8 cellular contexts compared by ENCODE assay signal in the genomic region with DNA sequence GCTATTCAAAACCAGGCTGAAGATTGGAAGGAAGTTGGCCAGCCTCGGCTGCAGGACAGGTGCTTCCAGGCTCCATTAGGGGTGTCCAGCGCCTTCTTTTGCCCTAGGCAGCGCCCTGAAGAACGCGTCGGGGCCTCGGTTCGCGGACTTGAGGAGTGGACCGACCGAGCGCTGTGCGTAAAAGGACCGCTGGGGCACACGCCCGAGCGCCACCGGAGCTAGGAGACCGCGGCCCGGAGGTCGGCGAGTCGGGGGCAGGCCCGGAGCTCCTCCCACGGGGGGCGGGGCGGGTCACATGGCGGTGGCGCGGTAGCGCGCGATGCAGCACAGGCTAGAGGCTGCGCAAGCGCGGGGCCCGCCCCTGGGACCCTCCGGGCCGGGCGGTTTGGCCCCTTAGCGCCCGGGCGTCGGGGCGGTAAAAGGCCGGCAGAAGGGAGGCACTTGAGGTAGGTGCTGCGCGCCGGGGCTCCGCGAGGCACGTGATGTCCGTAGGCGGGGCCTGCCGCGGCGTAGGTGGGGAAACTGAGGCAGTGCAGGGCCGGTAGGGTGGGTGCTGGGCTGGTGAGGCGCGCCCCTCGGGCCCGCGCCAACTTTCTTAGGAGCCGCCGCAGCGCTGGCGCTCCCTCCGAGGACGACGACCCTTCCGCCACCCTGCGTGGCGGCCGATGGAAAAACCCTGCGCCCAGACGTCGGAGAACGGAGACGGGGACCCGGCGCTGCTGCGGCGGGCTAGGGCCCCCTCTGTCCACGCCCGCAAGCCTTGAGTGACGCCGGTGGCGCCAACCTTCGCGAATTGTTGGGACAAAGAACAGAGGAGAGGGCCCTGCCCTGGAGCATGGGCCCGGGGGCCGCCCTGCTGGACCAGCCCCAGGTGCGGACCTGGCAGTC. TPM values are rescaled to one million over a fixed set of nuclear protein-coding genes. Genes with fewer than 3 reads are reported as not detected.
DNase-seq lines count a peak whose midpoint lies in the region; ATAC-seq and TF ChIP-seq lines count a peak whose summit lies in the region.

A gene with protein sequence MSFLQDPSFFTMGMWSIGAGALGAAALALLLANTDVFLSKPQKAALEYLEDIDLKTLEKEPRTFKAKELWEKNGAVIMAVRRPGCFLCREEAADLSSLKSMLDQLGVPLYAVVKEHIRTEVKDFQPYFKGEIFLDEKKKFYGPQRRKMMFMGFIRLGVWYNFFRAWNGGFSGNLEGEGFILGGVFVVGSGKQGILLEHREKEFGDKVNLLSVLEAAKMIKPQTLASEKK (plus strand): TSS at position 354 of the 888 bp plus-strand sequence. CDS start 11,917 bp downstream, outside the sequence.

- H2BK12ac ChIP-seq in neuronal stem cell (ENCODE audit: low read length): no peak within 1 kb of the TSS

- no peak for TF ChIP-seq CTCF in foreskin keratinocyte (conservative IDR thresholded peaks at IDR 0.05)

- peak within 1 kb of the TSS; percentile 80 for H3K4me2 ChIP-seq in neuronal stem cell (ENCODE audit: insufficient read depth, low read length, poor library complexity, severe bottlenecking)

- H3K9ac ChIP-seq in neuronal stem cell (ENCODE audit: low read depth, low read length, poor library complexity) (peak within 1 kb of the TSS; percentile 89), subcutaneous abdominal adipose tissue (ENCODE audit: low read length in 5 of 5) (peak within 1 kb of the TSS; percentile 68 to 87 (median 73))

- H2AK5ac ChIP-seq in neuronal stem cell (ENCODE audit: low read depth, low read length): no peak within 1 kb of the TSS

- H3K23ac ChIP-seq in neuronal stem cell (ENCODE audit: low read depth, low read length, poor library complexity): peak within 1 kb of the TSS; percentile 62

- H3K4me1 ChIP-seq in foreskin keratinocyte (peaks cover 18% of the 10 kb centered on the region), neuronal stem cell (ENCODE audit: control insufficient read depth in 2 of 2, insufficient read depth in 1 of 2, low read depth in 1 of 2, low read length in 2 of 2) (peaks cover 18 to 24% of the 10 kb centered on the region in 2 donors), subcutaneous abdominal adipose tissue (ENCODE audit: control insufficient read depth in 5 of 5, insufficient read depth in 5 of 5, low read length in 5 of 5) (peaks cover 24 to 83% (median 75%) of the 10 kb centered on the region in 5 donors)

- H2AFZ ChIP-seq in neuronal stem cell (ENCODE audit: low read length): peak within 1 kb of the TSS; percentile 96

- peak within 1 kb of the TSS; percentile 40 for H2BK15ac ChIP-seq in neuronal stem cell (ENCODE audit: low read length)

- peaks cover 11% of the 10 kb centered on the region for H3K79me1 ChIP-seq in neuronal stem cell (ENCODE audit: low read depth, low read length)

- H2BK5ac ChIP-seq in neuronal stem cell (ENCODE audit: low read length): peak within 1 kb of the TSS; percentile 57

- peak; percentile 93 for ATAC-seq in GM19452 (IDR thresholded peaks at IDR 0.05; ENCODE audit: unreplicated experiment)
- ATAC-seq in HG03571 (IDR thresholded peaks at IDR 0.05; ENCODE audit: unreplicated experiment): peak; percentile 92
- ATAC-seq in foreskin keratinocyte: peak; percentile 50

- H3K27me3 ChIP-seq in foreskin keratinocyte: no peaks in the 10 kb centered on the region
- H3K27me3 ChIP-seq in neuronal stem cell (ENCODE audit: control insufficient read depth in 3 of 3, insufficient read depth in 3 of 3, low read depth in 1 of 3, low read length in 3 of 3): no peaks in the 10 kb centered on the region
- no peaks in the 10 kb centered on the region for H3K27me3 ChIP-seq in subcutaneous abdominal adipose tissue (ENCODE audit: control insufficient read depth in 5 of 5, insufficient read depth in 4 of 5, low read length in 5 of 5)

- peak within 1 kb of the TSS; percentile 97 for H3K18ac ChIP-seq in neuronal stem cell (ENCODE audit: low read length)

- H3K27ac ChIP-seq in foreskin keratinocyte: peak within 1 kb of the TSS; percentile 37
- H3K27ac ChIP-seq in neuronal stem cell (replicated peaks; ENCODE audit: low read length): peak within 1 kb of the TSS; percentile 84
- peak within 1 kb of the TSS; percentile 97 for H3K27ac ChIP-seq in subcutaneous abdominal adipose tissue (ENCODE audit: low read depth, low read length)

- H3K14ac ChIP-seq in neuronal stem cell (ENCODE audit: low read length): no peak within 1 kb of the TSS

- WGBS in neuronal stem cell (ENCODE audit: extremely low coverage in 2 of 2, insufficient read length in 2 of 2, insufficient replicate concordance in 1 of 2), 2 donors: no CpG with 5 or more reads among the region's 94 CpGs

- H3K36me3 ChIP-seq in neuronal stem cell (replicated peaks in 1 of 2; ENCODE audit: control insufficient read depth in 2 of 2, insufficient read depth in 2 of 2, low read length in 2 of 2): peaks cover 2 to 23% of the 10 kb centered on the region in 2 donors
- H3K36me3 ChIP-seq in subcutaneous abdominal adipose tissue (ENCODE audit: control insufficient read depth in 5 of 5, insufficient read depth in 5 of 5, low read length in 5 of 5): peaks cover 0 to 2% (median 0%) of the 10 kb centered on the region in 5 donors

- H4K91ac ChIP-seq in neuronal stem cell (ENCODE audit: low read depth, low read length, poor library complexity): no peak within 1 kb of the TSS

- H3K4ac ChIP-seq in neuronal stem cell (ENCODE audit: low read length): no peak within 1 kb of the TSS

- H3K9me3 ChIP-seq in neuronal stem cell (replicated peaks in 1 of 2; ENCODE audit: control insufficient read depth in 2 of 2, insufficient read depth in 1 of 2, low read depth in 1 of 2, low read length in 2 of 2) (no peaks in the 10 kb centered on the region), subcutaneous abdominal adipose tissue (ENCODE audit: control insufficient read depth in 5 of 5, low read length in 5 of 5) (no peaks in the 10 kb centered on the region)

- H3K4me3 ChIP-seq in neuronal stem cell (ENCODE audit: low read length in 2 of 2): peak within 1 kb of the TSS; percentile 70 to 93
- H3K4me3 ChIP-seq in subcutaneous abdominal adipose tissue (ENCODE audit: low read depth in 1 of 5, low read length in 5 of 5): peak within 1 kb of the TSS; percentile 78 to 85 (median 83)

- peak within 1 kb of the TSS; percentile 22 for H2BK120ac ChIP-seq in neuronal stem cell (ENCODE audit: low read depth, low read length)

- DNase-seq in COLO829 (ENCODE audit: low spot score): peak; percentile 59
- peak; percentile 83 for DNase-seq in RKO (ENCODE audit: low spot score)
- DNase-seq in activated gamma-delta T cell (lab: John Stamatoyannopoulos, UW): peak; percentile 51
- DNase-seq in foreskin keratinocyte: no peak
- DNase-seq in neuronal stem cell (ENCODE audit: low spot score): peak; percentile 85

- H4K8ac ChIP-seq in neuronal stem cell (ENCODE audit: low read depth, low read length): no peak within 1 kb of the TSS

RNA-seq across cellular contexts. Expression of the gene that starts here (rescaled TPM):
- 39.8 and 53.7 TPM in 2 replicates for total RNA-seq in foreskin keratinocyte
- polyA plus RNA-seq in foreskin keratinocyte: 35.0 and 58.5 TPM in 2 replicates
- 118 TPM for polyA plus RNA-seq in neuronal stem cell (2013, experiment 1 of 2)
- 122 TPM for polyA plus RNA-seq in neuronal stem cell (2013, experiment 2 of 2)

Comparison
In these comparisons a context has a peak if more than half of its experiments do, and no peak if none do; other contexts are left out.
1. DNase-seq: peak in COLO829 (single experiment), RKO (single experiment), activated gamma-delta T cell (single experiment) and neuronal stem cell (single experiment); none in foreskin keratinocyte (0 of 2).
2. H3K27ac ChIP-seq: peak in every context shown above with its lines; median percentile 97 in subcutaneous abdominal adipose tissue; 84 in neuronal stem cell; 37 in foreskin keratinocyte.
3. Peak in every context shown above with its lines, with median percentiles within 50 percentile points of each other: ATAC-seq.